20 cellular contexts compared by ENCODE assay signal in genomic region chr14:105453847-105454246, GRCh38. TPM values are rescaled to one million over a fixed set of nuclear protein-coding genes. Genes with fewer than 3 reads are reported as not detected.
DNase-seq lines count a peak whose midpoint lies in the region; ATAC-seq, FAIRE-seq and TF ChIP-seq lines count a peak whose summit lies in the region.
"Had no signal": no experiment of that assay in that cellular context is flagged by ENCODE, and none has a peak within 500 bp of the region (broad histone marks: within the 10 kb centered on the region; RNA-seq: fewer than 3 reads in every experiment).

No MANE protein-coding gene starts in this region.

- no peak for TF ChIP-seq CTCF in left ventricle myocardium inferior (IDR thresholded peaks at IDR 0.05; ENCODE audit: borderline replicate concordance)
- no peak for TF ChIP-seq CTCF in kidney (IDR thresholded peaks at IDR 0.05; ENCODE audit: borderline replicate concordance, extremely low read depth, insufficient read depth)

- H3K4me3 ChIP-seq in right cardiac atrium (ENCODE audit: low read length) (no peak overlapping the region), left ventricle myocardium inferior (no peak overlapping the region), kidney (ENCODE audit: low read length in 2 of 2) (no peak overlapping the region)
- H3K4me3 ChIP-seq: GM23248 had no signal

- ATAC-seq in right cardiac atrium: no peak
- ATAC-seq in HG03108 (IDR thresholded peaks at IDR 0.05; ENCODE audit: unreplicated experiment): no peak
- ATAC-seq: CD8-positive, alpha-beta T cell had no signal

- H3K4me1 ChIP-seq in right cardiac atrium (ENCODE audit: control insufficient read depth, insufficient read depth, low read length) (no peaks in the 10 kb centered on the region), left ventricle myocardium inferior (peaks cover 23% of the 10 kb centered on the region), kidney (ENCODE audit: control insufficient read depth in 1 of 2, insufficient read depth in 1 of 2, low read depth in 1 of 2, low read length in 2 of 2) (no peaks in the 10 kb centered on the region)

- FAIRE-seq in kidney (lab: Jason Lieb, UNC): no peak
- FAIRE-seq: D721Med, G401.6, GM12891 had no signal

- peak overlapping the region; percentile 15 for H3K27ac Mint-ChIP-seq in activated CD4-positive, alpha-beta T cell treated with anti-CD3 and anti-CD28 coated beads, Interleukin-2, amount 10 ng/mL, durations not matched to agents 24 days and 14 days
- H3K27ac Mint-ChIP-seq: CD8-positive, alpha-beta T cell had no signal

- 89% methylated on average over 14 of the region's 14 CpGs for WGBS in right cardiac atrium

- no peak overlapping the region for H3K4me3 Mint-ChIP-seq in activated CD4-positive, alpha-beta T cell treated with anti-CD3 and anti-CD28 coated beads, Interleukin-2, amount 10 ng/mL, durations not matched to agents 24 days and 14 days
- H3K4me3 Mint-ChIP-seq: CD14-positive monocyte; CD8-positive, alpha-beta T cell had no signal

- H3K36me3 Mint-ChIP-seq in activated CD4-positive, alpha-beta T cell treated with anti-CD3 and anti-CD28 coated beads, Interleukin-2, amount 10 ng/mL, durations not matched to agents 24 days and 14 days (ENCODE audit: low read depth): peaks cover 16% of the 10 kb centered on the region

- H3K9ac ChIP-seq in kidney (ENCODE audit: low read length in 2 of 2): no peak overlapping the region
- H3K9ac ChIP-seq: GM23248 had no signal

- peaks cover 2% of the 10 kb centered on the region for H3K4me1 Mint-ChIP-seq in activated CD4-positive, alpha-beta T cell treated with anti-CD3 and anti-CD28 coated beads, Interleukin-2, amount 10 ng/mL, durations not matched to agents 24 days and 14 days
- H3K4me1 Mint-ChIP-seq: CD14-positive monocyte had no signal

- intact Hi-C loops in activated CD4-positive, alpha-beta T cell treated with anti-CD3 and anti-CD28 coated beads, Interleukin-2, amount 10 ng/mL, durations not matched to agents 24 days and 14 days (cut with micrococcal nuclease): no loop called here
- intact Hi-C loops in right cardiac atrium (cut with DNase I): no loop called here
- intact Hi-C loops in left ventricle myocardium inferior (cut with micrococcal nuclease): no loop called here
- intact Hi-C loops in kidney (cut with DNase I): no loop called here

- H3K27me3 ChIP-seq in right cardiac atrium (ENCODE audit: control insufficient read depth, insufficient read depth) (no peaks in the 10 kb centered on the region), left ventricle myocardium inferior (ENCODE audit: low read depth) (no peaks in the 10 kb centered on the region)

- no peaks in the 10 kb centered on the region for H3K9me3 Mint-ChIP-seq in activated CD4-positive, alpha-beta T cell treated with anti-CD3 and anti-CD28 coated beads, Interleukin-2, amount 10 ng/mL, durations not matched to agents 24 days and 14 days
- H3K9me3 Mint-ChIP-seq: CD14-positive monocyte; CD8-positive, alpha-beta T cell had no signal

- DNase-seq in activated CD4-positive, alpha-beta T cell treated with anti-CD3 and anti-CD28 coated beads, Interleukin-2, amount 10 ng/mL, durations not matched to agents 24 days and 14 days: no peak
- no peak for DNase-seq in activated CD4-positive, alpha-beta T cell treated with anti-CD3 and anti-CD28 coated beads for 1 hour
- DNase-seq in right cardiac atrium (peak in 2 of 3 donors; percentile 37 to 44), left ventricle myocardium inferior (no peak), kidney (peak; percentile 70), NCI-H187 treated with DMSO at 0.1 percent for 48 hours (lab: John Stamatoyannopoulos, UW) (no peak)
- DNase-seq: CD8-positive, alpha-beta T cell; COR-L47; DMS153; DMS79 treated with DMSO at 0.1 percent for 48 hours; EL; GM23248; H7 had no signal

- H3K36me3 ChIP-seq in left ventricle myocardium inferior (peaks cover 72% of the 10 kb centered on the region), kidney (ENCODE audit: control insufficient read depth in 1 of 2, insufficient read depth in 2 of 2, low read length in 2 of 2) (peaks cover 6 to 8% of the 10 kb centered on the region in 2 donors)

- H3K27ac ChIP-seq in right cardiac atrium (ENCODE audit: low read length) (no peak overlapping the region), left ventricle myocardium inferior (replicated peaks) (no peak overlapping the region), kidney (ENCODE audit: low read depth in 2 of 2, low read length in 2 of 2) (no peak overlapping the region)
- H3K27ac ChIP-seq: 22Rv1, GM23248 had no signal

- H3K9me3 ChIP-seq in right cardiac atrium (ENCODE audit: control insufficient read depth, low read length) (no peaks in the 10 kb centered on the region), left ventricle myocardium inferior (replicated peaks) (no peaks in the 10 kb centered on the region), kidney (ENCODE audit: control insufficient read depth in 1 of 2, low read length in 2 of 2) (no peaks in the 10 kb centered on the region)

- H3K27me3 Mint-ChIP-seq in activated CD4-positive, alpha-beta T cell treated with anti-CD3 and anti-CD28 coated beads, Interleukin-2, amount 10 ng/mL, durations not matched to agents 24 days and 14 days: no peaks in the 10 kb centered on the region

RNA-seq across cellular contexts. Expression of gene CRIP2, which starts 20.8 kb away (rescaled TPM):
- total RNA-seq in activated CD4-positive, alpha-beta T cell treated with anti-CD3 and anti-CD28 coated beads, Interleukin-2, amount 10 ng/mL, durations not matched to agents 24 days and 14 days: 0.37 and 0.43 TPM in 2 replicates
- total RNA-seq in right cardiac atrium (1,000 to 10,000 TPM; 1,091 to 1,370 (median 1,238) TPM), left ventricle myocardium inferior (1,068 TPM), kidney (357 TPM)
- polyA plus RNA-seq in right cardiac atrium (1,790 TPM), kidney (ENCODE audit: insufficient read depth, low read depth, low replicate concordance) (338 TPM)

RNA-seq across cellular contexts. Expression of gene CRIP1, which starts 32.8 kb away (rescaled TPM):
- 99.3 and 110 TPM in 2 replicates for total RNA-seq in activated CD4-positive, alpha-beta T cell treated with anti-CD3 and anti-CD28 coated beads, Interleukin-2, amount 10 ng/mL, durations not matched to agents 24 days and 14 days
- total RNA-seq in right cardiac atrium (100 to 1,000 TPM; 161 to 218 (median 192) TPM), left ventricle myocardium inferior (65.9 TPM), kidney (381 TPM)
- polyA plus RNA-seq in right cardiac atrium (243 TPM), kidney (ENCODE audit: insufficient read depth, low read depth, low replicate concordance) (272 TPM)

RNA-seq across cellular contexts. Expression of gene MTA1, which starts 34.2 kb away (rescaled TPM):
- total RNA-seq in activated CD4-positive, alpha-beta T cell treated with anti-CD3 and anti-CD28 coated beads, Interleukin-2, amount 10 ng/mL, durations not matched to agents 24 days and 14 days: 187 and 192 TPM in 2 replicates
- total RNA-seq in right cardiac atrium (100 to 1,000 TPM; 121 to 179 (median 157) TPM), left ventricle myocardium inferior (192 TPM), kidney (112 TPM)
- polyA plus RNA-seq in right cardiac atrium (131 TPM), kidney (ENCODE audit: insufficient read depth, low read depth, low replicate concordance) (30.4 TPM)

RNA-seq across cellular contexts. Expression of gene TEDC1, which starts 37.2 kb away (rescaled TPM):
- total RNA-seq in activated CD4-positive, alpha-beta T cell treated with anti-CD3 and anti-CD28 coated beads, Interleukin-2, amount 10 ng/mL, durations not matched to agents 24 days and 14 days: 41.4 and 43.3 TPM in 2 replicates
- total RNA-seq in right cardiac atrium (1 to 10 TPM; 5.2 to 6.9 (median 5.8) TPM), left ventricle myocardium inferior (4.0 TPM), kidney (13.2 TPM)
- polyA plus RNA-seq in right cardiac atrium (6.5 TPM), kidney (ENCODE audit: insufficient read depth, low read depth, low replicate concordance) (6.9 TPM)

RNA-seq across cellular contexts. Expression of gene TEX22, which starts 55.5 kb away (rescaled TPM):
- 5.7 and 6.4 TPM in 2 replicates for total RNA-seq in activated CD4-positive, alpha-beta T cell treated with anti-CD3 and anti-CD28 coated beads, Interleukin-2, amount 10 ng/mL, durations not matched to agents 24 days and 14 days
- total RNA-seq in right cardiac atrium (1 to 10 TPM in 2 of 4 donors, under 1 TPM in 2; 0.46 to 1.9 (median 1.00) TPM), left ventricle myocardium inferior (0.99 TPM), kidney (3.3 TPM)
- polyA plus RNA-seq in right cardiac atrium (0.05 TPM), kidney (ENCODE audit: insufficient read depth, low read depth, low replicate concordance) (1.5 TPM)
- total RNA-seq: HT-29 had no signal

Comparison
In these comparisons a context has a peak if more than half of its experiments do, and no peak if none do; other contexts are left out.
1. DNase-seq: peak in right cardiac atrium (2 of 3) and kidney (single experiment); none in activated CD4-positive, alpha-beta T cell treated with anti-CD3 and anti-CD28 coated beads, Interleukin-2, amount 10 ng/mL, durations not matched to agents 24 days and 14 days (single experiment), activated CD4-positive, alpha-beta T cell treated with anti-CD3 and anti-CD28 coated beads for 1 hour (single experiment), left ventricle myocardium inferior (single experiment) and NCI-H187 treated with DMSO at 0.1 percent for 48 hours (single experiment).
2. RNA of gene CRIP2, which starts 20.8 kb away (total RNA-seq): 1,091 to 1,370 TPM in right cardiac atrium, 1,068 TPM in left ventricle myocardium inferior (single experiment) and 357 TPM in kidney (single experiment); 0.37 to 0.43 TPM in activated CD4-positive, alpha-beta T cell treated with anti-CD3 and anti-CD28 coated beads, Interleukin-2, amount 10 ng/mL, durations not matched to agents 24 days and 14 days; every median in the first group is over 100 times any median in the second.